In the genomic region with DNA sequence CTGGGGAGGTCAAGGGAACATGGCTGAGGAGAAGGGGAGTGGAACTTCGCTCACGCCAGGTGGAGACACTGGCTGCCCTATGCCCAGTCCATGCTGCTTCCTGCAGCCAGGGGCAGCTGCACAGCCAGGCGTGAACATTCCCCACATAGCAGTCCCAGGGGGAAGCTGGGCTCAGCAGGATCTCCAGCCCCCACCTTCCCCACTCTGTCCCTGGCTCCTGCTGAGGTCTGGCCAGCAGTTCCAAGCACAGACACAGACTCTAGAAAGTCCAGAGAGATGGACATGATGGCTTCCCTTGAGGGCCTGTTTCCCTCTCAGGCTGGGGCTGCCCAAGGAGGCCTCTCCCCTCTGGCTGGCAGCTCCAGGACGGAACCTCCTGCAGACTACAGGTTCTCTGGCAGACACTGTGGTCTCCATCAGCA, we compare ENCODE assay signal across 8 cellular contexts. TPM values are rescaled to one million over a fixed set of nuclear protein-coding genes. Genes with fewer than 3 reads are reported as not detected.
DNase-seq lines count a peak whose midpoint lies in the region; ATAC-seq and TF ChIP-seq lines count a peak whose summit lies in the region.

No MANE protein-coding gene starts in this region.

- H3K27ac ChIP-seq in right lobe of liver (peak overlapping the region; percentile 86 to 99 (median 96)), tibial artery (peak overlapping the region; percentile 30 to 50)

- TF ChIP-seq CTCF in right lobe of liver (IDR thresholded peaks at IDR 0.05) = peak; percentile 33 to 45 (median 36)
- peak; percentile 10 to 12 for TF ChIP-seq CTCF in tibial artery (IDR thresholded peaks at IDR 0.05)

- WGBS in right lobe of liver (ENCODE audit: insufficient coverage, low coverage, low lambda C conversion rate, missing lambda C conversion rate) = no CpG with 5 or more reads among the region's 4 CpGs

- intact Hi-C loops in right lobe of liver (cut with DNase I) (no loop called here), tibial artery (cut with DNase I; ENCODE audit: low total_unique reads) (no loop called here)

- H3K9me3 ChIP-seq in MG63 = no peaks in the 10 kb centered on the region
- no peaks in the 10 kb centered on the region for H3K9me3 ChIP-seq in right lobe of liver
- no peaks in the 10 kb centered on the region for H3K9me3 ChIP-seq in tibial artery

- no peaks in the 10 kb centered on the region for H3K27me3 ChIP-seq in MG63
- no peaks in the 10 kb centered on the region for H3K27me3 ChIP-seq in right lobe of liver
- H3K27me3 ChIP-seq in tibial artery = peaks cover 0 to 2% of the 10 kb centered on the region in 2 donors

- no peaks in the 10 kb centered on the region for H3K36me3 ChIP-seq in MG63
- no peaks in the 10 kb centered on the region for H3K36me3 ChIP-seq in right lobe of liver
- H3K36me3 ChIP-seq in tibial artery = peaks cover 0 to 13% (median 0%) of the 10 kb centered on the region in 3 donors

- no peak overlapping the region for H3K4me3 ChIP-seq in MG63
- H3K4me3 ChIP-seq in right lobe of liver = no peak overlapping the region
- no peak overlapping the region for H3K4me3 ChIP-seq in tibial artery

- H3K4me1 ChIP-seq in right lobe of liver (peaks cover 0 to 78% (median 40%) of the 10 kb centered on the region in 4 donors), tibial artery (peaks cover 0 to 71% (median 18%) of the 10 kb centered on the region in 4 donors)

- DNase-seq in MG63 (peak; percentile 79), dermis microvascular lymphatic vessel endothelial cell (ENCODE audit: low read depth in 2 of 2) (peak; percentile 82 to 89), right lobe of liver (peak in 1 of 3 donors; percentile 74), tibial artery (no peak), T-helper 1 cell (no peak), OCI-M1 (lab: John Stamatoyannopoulos, UW) (no peak), EL (no peak)

- ATAC-seq in right lobe of liver (peak; percentile 17 to 57 (median 38)), HG03457 (IDR thresholded peaks at IDR 0.05; ENCODE audit: unreplicated experiment) (no peak)

- TF ChIP-seq POLR2A in right lobe of liver (IDR thresholded peaks at IDR 0.05) = no peak

RNA-seq across cellular contexts. Expression of a gene that starts 9.3 kb away (rescaled TPM):
- total RNA-seq in MG63 (2014; rRNA removed; shearing (Covaris generic); ENCODE audit: low replicate concordance) = 6.4 and 10.5 TPM in 2 replicates
- 207 and 483 TPM in 2 replicates for total RNA-seq in dermis microvascular lymphatic vessel endothelial cell
- total RNA-seq in right lobe of liver = 10 to 100 TPM; 54.3 to 74.8 (median 65.7) TPM

RNA-seq across cellular contexts. Expression of a gene that starts 34.6 kb away (rescaled TPM):
- 66.5 and 123 TPM in 2 replicates for total RNA-seq in MG63 (2014; rRNA removed; shearing (Covaris generic); ENCODE audit: low replicate concordance)
- 36.5 and 67.6 TPM in 2 replicates for total RNA-seq in dermis microvascular lymphatic vessel endothelial cell
- total RNA-seq in right lobe of liver = 1 to 10 TPM; 1.8 to 3.8 (median 2.8) TPM

RNA-seq across cellular contexts. Expression of a gene that starts 35.6 kb away (rescaled TPM):
- total RNA-seq in MG63 (2014; rRNA removed; shearing (Covaris generic); ENCODE audit: low replicate concordance) = 191 and 258 TPM in 2 replicates
- total RNA-seq in dermis microvascular lymphatic vessel endothelial cell (105 and 159 TPM in 2 replicates), right lobe of liver (1 to 10 TPM; 2.4 to 5.1 (median 4.0) TPM)

RNA-seq across cellular contexts. Expression of a gene that starts 42.7 kb away (rescaled TPM):
- not detected in 2 replicates for total RNA-seq in MG63 (2014; rRNA removed; shearing (Covaris generic); ENCODE audit: low replicate concordance)
- total RNA-seq in dermis microvascular lymphatic vessel endothelial cell (0.13 and 0.25 TPM in 2 replicates), right lobe of liver (under 1 TPM in 3 of 6 experiments, not detected in 3; 0.07 to 0.10 (median 0.07) TPM)

RNA-seq across cellular contexts. Expression of a gene that starts 58.9 kb away (rescaled TPM):
- total RNA-seq in MG63 (2014; rRNA removed; shearing (Covaris generic); ENCODE audit: low replicate concordance) = 69.3 and 124 TPM in 2 replicates
- 57.8 and 63.1 TPM in 2 replicates for total RNA-seq in dermis microvascular lymphatic vessel endothelial cell
- 10 to 100 TPM; 19.9 to 30.7 (median 23.1) TPM for total RNA-seq in right lobe of liver

Comparison
In these comparisons a context has a peak if more than half of its experiments do, and no peak if none do; other contexts are left out.
1. DNase-seq: peak in MG63 (single experiment) and dermis microvascular lymphatic vessel endothelial cell (2 of 2); none in tibial artery (0 of 2), T-helper 1 cell (0 of 5), OCI-M1 (single experiment) and EL (single experiment).
2. RNA of a gene that starts 35.6 kb away (total RNA-seq): 191 to 258 TPM in MG63 and 105 to 159 TPM in dermis microvascular lymphatic vessel endothelial cell; 2.4 to 5.1 TPM in right lobe of liver; every median in the first group is over 10 times any median in the second.